8 cellular contexts compared by ENCODE assay signal in genomic region chr10:26697163-26697921, GRCh38. TPM values are rescaled to one million over a fixed set of nuclear protein-coding genes. Genes with fewer than 3 reads are reported as not detected.
A peak's percentile ranks its signal among the peaks of the same experiment; 100 is the strongest.
DNase-seq lines count a peak whose midpoint lies in the region; ATAC-seq and TF ChIP-seq lines count a peak whose summit lies in the region.

TSS of gene PDSS1 (plus strand) at chr10:26697701. CDS start at chr10:26697712, 11 bp downstream.

- H3F3A ChIP-seq in OCI-LY1 (ENCODE audit: insufficient read depth, low read length), result no peaks in the 10 kb centered on the region

- no peaks in the 10 kb centered on the region for H3K27me3 ChIP-seq in CD4-positive, alpha-beta T cell (ENCODE audit: control insufficient read depth, insufficient read depth, low read length)
- no peaks in the 10 kb centered on the region for H3K27me3 ChIP-seq in OCI-LY1 (ENCODE audit: insufficient read depth, low read length)

- H3K4me1 Mint-ChIP-seq in CD4-positive, alpha-beta T cell (ENCODE audit: low read depth), result peaks cover 38% of the 10 kb centered on the region

- H3K9ac ChIP-seq in OCI-LY1 (ENCODE audit: low read length), result peak within 1 kb of the TSS; percentile 97

- POLR2A ChIA-PET in CD4-positive, alpha-beta T cell (lab: Charles Lee), result interaction anchor here (0.6 to 2.7 kb wide), 7 partner anchors 11 to 808 kb away, joined by 3 to 17 read pairs (median 4); partner anchors contain the start of genes ABI1 and YME1L1

- peaks cover 41% of the 10 kb centered on the region for H3K79me2 ChIP-seq in OCI-LY1 (ENCODE audit: insufficient read depth, low read length)

- peak within 1 kb of the TSS; percentile 96 for H3K4me3 Mint-ChIP-seq in CD4-positive, alpha-beta T cell

- no peaks in the 10 kb centered on the region for H3K9me2 ChIP-seq in OCI-LY1 (ENCODE audit: low read depth, low read length)

- CTCF ChIA-PET in CD4-positive, alpha-beta T cell (lab: Charles Lee), result interaction anchor here (1.3 to 1.9 kb wide), 2 partner anchors 12 to 14 kb away, joined by 3 to 5 read pairs; no protein-coding TSS in a partner anchor

- H3K4me2 ChIP-seq in OCI-LY1 (ENCODE audit: low read length), result peak within 1 kb of the TSS; percentile 97

- H3K9me3 ChIP-seq in CD4-positive, alpha-beta T cell (ENCODE audit: control insufficient read depth, low read length), result no peaks in the 10 kb centered on the region
- H3K9me3 ChIP-seq in OCI-LY1 (ENCODE audit: low read length), result no peaks in the 10 kb centered on the region

- no peaks in the 10 kb centered on the region for H4K20me1 ChIP-seq in OCI-LY1 (ENCODE audit: insufficient read depth, low read length)

- peak within 1 kb of the TSS; percentile 75 for H3K27ac ChIP-seq in CD4-positive, alpha-beta T cell (ENCODE audit: low read depth, low read length)
- peak within 1 kb of the TSS; percentile 71 for H3K27ac ChIP-seq in OCI-LY1 (ENCODE audit: low read depth, low read length, poor library complexity, severe bottlenecking)

- H2AFZ ChIP-seq in OCI-LY1 (ENCODE audit: low read length), result peak within 1 kb of the TSS; percentile 76; the same call in 1 of the 2 replicates

- no peak for TF ChIP-seq CTCF in CD4-positive, alpha-beta T cell (IDR thresholded peaks at IDR 0.05)
- TF ChIP-seq CTCF in OCI-LY1 (IDR thresholded peaks at IDR 0.05; ENCODE audit: low read length), result no peak
- TF ChIP-seq CTCF in epithelial cell of esophagus (IDR thresholded peaks at IDR 0.05; ENCODE audit: insufficient read depth, low read depth, low read length, missing control alignments), result no peak

- H3K27me3 Mint-ChIP-seq in CD4-positive, alpha-beta T cell, result no peaks in the 10 kb centered on the region

- H3K4me3 ChIP-seq in OCI-LY1 (ENCODE audit: low read depth, low read length, poor library complexity, severe bottlenecking) (peak within 1 kb of the TSS; percentile 94), epithelial cell of esophagus (ENCODE audit: low read length) (peak within 1 kb of the TSS; percentile 78)

- H3K27ac Mint-ChIP-seq in CD4-positive, alpha-beta T cell, result peak within 1 kb of the TSS; percentile 92

- peaks cover 25% of the 10 kb centered on the region for H3K36me3 ChIP-seq in OCI-LY1 (ENCODE audit: insufficient read depth, low read length)

- peaks cover 28% of the 10 kb centered on the region for H3K36me3 Mint-ChIP-seq in CD4-positive, alpha-beta T cell (ENCODE audit: low read depth)

- intact Hi-C loops in CD4-positive, alpha-beta T cell (cut with DNase I, micrococcal nuclease), result loop anchor here (1.0 to 10.0 kb wide), 4 partner anchors 14 to 807 kb away; partner anchors contain the start of genes MASTL (in 1 of the 2) and RAB18 (in 1 of the 2)

- ATAC-seq in CD4-positive, alpha-beta T cell (ENCODE audit: poor library complexity), result peak; percentile 65
- peak; percentile 94 for ATAC-seq in GM19324 (IDR thresholded peaks at IDR 0.05; ENCODE audit: low FRiP score, unreplicated experiment)
- peak; percentile 73 for ATAC-seq in HG03457 (IDR thresholded peaks at IDR 0.05; ENCODE audit: unreplicated experiment)

- DNase-seq in CD4-positive, alpha-beta T cell, result peak; percentile 29 to 67 (median 43)
- DNase-seq in activated T-cell treated with anti-CD3 and anti-CD28 coated beads for 1 hour (ENCODE audit: low read depth) (peak; percentile 36), epithelial cell of esophagus (ENCODE audit: low read depth) (peak; percentile 70), mucosa of gallbladder (ENCODE audit: low spot score) (peak; percentile 68)
- DNase-seq in stimulated activated CD8-positive, alpha-beta memory T cell treated with anti-CD3 and anti-CD28 coated beads, Interleukin-7, amount 100 ng/mL, for 1 hour (ENCODE audit: low read depth in 2 of 2), result peak; percentile 24 to 27

- H3K4me1 ChIP-seq in OCI-LY1 (ENCODE audit: insufficient read depth, low read length, severe bottlenecking), result peaks cover 26% of the 10 kb centered on the region

- H3K9me3 Mint-ChIP-seq in CD4-positive, alpha-beta T cell, result no peaks in the 10 kb centered on the region

RNA-seq across cellular contexts. Expression of gene PDSS1, which starts in this region (rescaled TPM):
- 1 to 10 TPM; 3.8 to 4.5 TPM for total RNA-seq in CD4-positive, alpha-beta T cell
- total RNA-seq in mucosa of gallbladder, result 4.1 TPM

Comparison
In these comparisons a context has a peak if more than half of its experiments do, and no peak if none do; other contexts are left out.
1. Peak in every context shown above with its lines: DNase-seq, ATAC-seq, H3K4me3 ChIP-seq and H3K27ac ChIP-seq.